Comparison of ENCODE assay signal across 1 cellular context in the genomic region with DNA sequence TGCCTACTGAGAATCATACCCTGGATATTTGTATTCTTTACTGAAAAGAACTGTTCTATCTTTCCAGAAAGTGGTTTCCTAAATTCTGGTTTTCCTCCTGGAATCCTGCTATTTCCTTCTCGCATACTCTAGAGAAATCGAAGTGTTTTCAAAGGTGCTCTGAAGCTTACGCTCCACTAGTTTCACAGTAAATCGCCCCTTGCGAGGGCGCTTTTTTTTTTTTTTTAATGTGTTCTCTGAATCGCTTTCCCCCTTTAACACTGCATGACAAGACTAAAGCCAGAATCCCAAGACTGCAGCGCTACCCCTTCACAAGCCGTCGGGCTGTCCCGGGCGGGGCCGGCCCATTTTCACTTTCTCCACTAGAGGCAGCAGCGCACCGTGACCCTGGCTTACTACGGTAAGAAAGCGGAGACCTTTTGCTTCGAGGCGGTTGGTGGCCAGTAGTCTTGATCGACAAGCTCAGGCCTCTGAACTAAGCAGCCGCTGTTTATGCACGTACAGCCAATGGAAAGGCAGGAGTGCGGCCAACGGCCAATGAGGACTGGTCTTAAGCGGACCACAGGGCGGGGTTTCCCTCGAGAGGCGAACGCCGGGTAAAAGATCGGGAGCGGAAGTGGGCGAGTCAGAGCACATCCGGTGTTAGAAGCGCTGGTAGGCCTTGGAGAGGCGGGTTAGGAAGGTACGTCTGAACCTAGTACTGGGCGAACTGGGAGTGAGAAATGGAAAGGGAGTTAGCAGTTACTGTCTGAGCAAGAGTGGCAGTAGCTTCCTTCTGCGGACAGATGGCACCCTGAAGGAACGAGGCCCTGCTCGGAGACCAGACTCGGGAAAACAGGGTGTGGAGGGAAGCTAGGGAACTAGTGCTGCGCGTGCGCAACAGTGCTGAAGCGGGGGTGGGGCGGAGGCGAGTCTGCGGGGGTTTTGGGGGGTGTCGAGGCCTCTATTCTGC.
TF ChIP-seq lines count a peak whose summit lies in the region.

A gene with protein sequence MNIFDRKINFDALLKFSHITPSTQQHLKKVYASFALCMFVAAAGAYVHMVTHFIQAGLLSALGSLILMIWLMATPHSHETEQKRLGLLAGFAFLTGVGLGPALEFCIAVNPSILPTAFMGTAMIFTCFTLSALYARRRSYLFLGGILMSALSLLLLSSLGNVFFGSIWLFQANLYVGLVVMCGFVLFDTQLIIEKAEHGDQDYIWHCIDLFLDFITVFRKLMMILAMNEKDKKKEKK (plus strand): TSS at position 628 of the 952 bp plus-strand sequence. CDS start 10,937 bp downstream, outside the sequence.

TF ChIP-seq in HEK293, 187 proteins besides CTCF, POLR2A, EP300 and RAD21 (continued from another document):
- TF ChIP-seq ZNF600 (tag by site-specific recombination; IDR thresholded peaks at IDR 0.05) (peak; percentile 95), ZFP69B (tag by site-specific recombination; IDR thresholded peaks at IDR 0.05) (peak; percentile 57), ZNF707 (tag by site-specific recombination; IDR thresholded peaks at IDR 0.05) (no peak), KLF7 (tag by site-specific recombination; IDR thresholded peaks at IDR 0.05; ENCODE audit: borderline replicate concordance) (peak; percentile 93; the same call in 1 of the 2 replicates), ZNF423 (tag by site-specific recombination; IDR thresholded peaks at IDR 0.05) (no peak), ZXDB (tag by site-specific recombination; IDR thresholded peaks at IDR 0.05) (peak; percentile 88), ZNF670 (tag by site-specific recombination; IDR thresholded peaks at IDR 0.05; ENCODE audit: low read depth) (no peak), ZNF623 (tag by site-specific recombination; IDR thresholded peaks at IDR 0.05) (no peak), ZNF121 (tag by site-specific recombination; IDR thresholded peaks at IDR 0.05) (no peak)
- TF ChIP-seq, protein P1, sequence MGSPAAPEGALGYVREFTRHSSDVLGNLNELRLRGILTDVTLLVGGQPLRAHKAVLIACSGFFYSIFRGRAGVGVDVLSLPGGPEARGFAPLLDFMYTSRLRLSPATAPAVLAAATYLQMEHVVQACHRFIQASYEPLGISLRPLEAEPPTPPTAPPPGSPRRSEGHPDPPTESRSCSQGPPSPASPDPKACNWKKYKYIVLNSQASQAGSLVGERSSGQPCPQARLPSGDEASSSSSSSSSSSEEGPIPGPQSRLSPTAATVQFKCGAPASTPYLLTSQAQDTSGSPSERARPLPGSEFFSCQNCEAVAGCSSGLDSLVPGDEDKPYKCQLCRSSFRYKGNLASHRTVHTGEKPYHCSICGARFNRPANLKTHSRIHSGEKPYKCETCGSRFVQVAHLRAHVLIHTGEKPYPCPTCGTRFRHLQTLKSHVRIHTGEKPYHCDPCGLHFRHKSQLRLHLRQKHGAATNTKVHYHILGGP (tag by site-specific recombination; IDR thresholded peaks at IDR 0.05): no peak
- TF ChIP-seq, protein P2, sequence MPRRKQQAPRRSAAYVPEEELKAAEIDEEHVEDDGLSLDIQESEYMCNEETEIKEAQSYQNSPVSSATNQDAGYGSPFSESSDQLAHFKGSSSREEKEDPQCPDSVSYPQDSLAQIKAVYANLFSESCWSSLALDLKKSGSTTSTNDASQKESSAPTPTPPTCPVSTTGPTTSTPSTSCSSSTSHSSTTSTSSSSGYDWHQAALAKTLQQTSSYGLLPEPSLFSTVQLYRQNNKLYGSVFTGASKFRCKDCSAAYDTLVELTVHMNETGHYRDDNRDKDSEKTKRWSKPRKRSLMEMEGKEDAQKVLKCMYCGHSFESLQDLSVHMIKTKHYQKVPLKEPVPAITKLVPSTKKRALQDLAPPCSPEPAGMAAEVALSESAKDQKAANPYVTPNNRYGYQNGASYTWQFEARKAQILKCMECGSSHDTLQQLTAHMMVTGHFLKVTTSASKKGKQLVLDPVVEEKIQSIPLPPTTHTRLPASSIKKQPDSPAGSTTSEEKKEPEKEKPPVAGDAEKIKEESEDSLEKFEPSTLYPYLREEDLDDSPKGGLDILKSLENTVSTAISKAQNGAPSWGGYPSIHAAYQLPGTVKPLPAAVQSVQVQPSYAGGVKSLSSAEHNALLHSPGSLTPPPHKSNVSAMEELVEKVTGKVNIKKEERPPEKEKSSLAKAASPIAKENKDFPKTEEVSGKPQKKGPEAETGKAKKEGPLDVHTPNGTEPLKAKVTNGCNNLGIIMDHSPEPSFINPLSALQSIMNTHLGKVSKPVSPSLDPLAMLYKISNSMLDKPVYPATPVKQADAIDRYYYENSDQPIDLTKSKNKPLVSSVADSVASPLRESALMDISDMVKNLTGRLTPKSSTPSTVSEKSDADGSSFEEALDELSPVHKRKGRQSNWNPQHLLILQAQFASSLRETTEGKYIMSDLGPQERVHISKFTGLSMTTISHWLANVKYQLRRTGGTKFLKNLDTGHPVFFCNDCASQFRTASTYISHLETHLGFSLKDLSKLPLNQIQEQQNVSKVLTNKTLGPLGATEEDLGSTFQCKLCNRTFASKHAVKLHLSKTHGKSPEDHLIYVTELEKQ (tag by site-specific recombination; IDR thresholded peaks at IDR 0.05; ENCODE audit: borderline replicate concordance): peak; percentile 93; the same call in 1 of the 2 replicates
- TF ChIP-seq, protein P3, sequence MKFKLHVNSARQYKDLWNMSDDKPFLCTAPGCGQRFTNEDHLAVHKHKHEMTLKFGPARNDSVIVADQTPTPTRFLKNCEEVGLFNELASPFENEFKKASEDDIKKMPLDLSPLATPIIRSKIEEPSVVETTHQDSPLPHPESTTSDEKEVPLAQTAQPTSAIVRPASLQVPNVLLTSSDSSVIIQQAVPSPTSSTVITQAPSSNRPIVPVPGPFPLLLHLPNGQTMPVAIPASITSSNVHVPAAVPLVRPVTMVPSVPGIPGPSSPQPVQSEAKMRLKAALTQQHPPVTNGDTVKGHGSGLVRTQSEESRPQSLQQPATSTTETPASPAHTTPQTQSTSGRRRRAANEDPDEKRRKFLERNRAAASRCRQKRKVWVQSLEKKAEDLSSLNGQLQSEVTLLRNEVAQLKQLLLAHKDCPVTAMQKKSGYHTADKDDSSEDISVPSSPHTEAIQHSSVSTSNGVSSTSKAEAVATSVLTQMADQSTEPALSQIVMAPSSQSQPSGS (tag by site-specific recombination; IDR thresholded peaks at IDR 0.05; ENCODE audit: low read depth): no peak
